ENCODE assay signal across 9 cellular contexts in the genomic region with DNA sequence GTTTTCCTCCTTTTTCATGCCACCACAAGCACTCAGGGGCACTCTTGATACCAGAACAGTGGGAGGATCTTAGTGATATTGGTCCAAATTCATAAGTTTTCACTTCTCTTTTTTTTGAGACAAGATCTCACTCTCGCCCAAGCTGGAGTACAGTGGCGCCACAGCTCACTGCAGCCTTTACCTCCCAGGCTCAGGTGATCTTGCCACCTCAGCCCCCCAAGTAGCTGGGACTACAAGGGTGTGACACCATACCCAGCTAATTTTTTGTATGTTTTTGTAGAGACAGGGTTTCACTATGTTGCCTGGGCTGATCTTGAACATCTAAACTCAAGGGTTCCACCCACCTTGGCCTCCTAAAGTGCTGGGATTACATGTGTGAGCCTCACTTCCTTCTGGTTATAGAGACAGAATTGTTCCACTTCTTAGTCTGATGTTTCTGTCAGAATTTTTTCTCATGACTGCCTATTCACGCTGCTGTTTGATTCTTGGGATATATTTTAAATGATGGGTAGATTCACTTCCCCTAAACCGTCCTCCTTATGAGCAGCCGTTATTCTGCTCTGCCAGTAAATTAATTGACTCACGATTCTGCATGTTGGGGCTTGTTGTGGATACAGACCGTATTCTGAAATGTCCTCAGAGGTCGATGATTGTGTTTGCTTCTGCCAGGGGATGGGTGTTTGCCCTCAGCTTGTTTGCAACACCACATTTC. TPM values are rescaled to one million over a fixed set of nuclear protein-coding genes. Genes with fewer than 3 reads are reported as not detected.
A peak's percentile ranks its signal among the peaks of the same experiment; 100 is the strongest.
DNase-seq lines count a peak whose midpoint lies in the region; ATAC-seq, FAIRE-seq and TF ChIP-seq lines count a peak whose summit lies in the region.
"Had no signal": no experiment of that assay in that cellular context is flagged by ENCODE, and none has a peak within 500 bp of the region (broad histone marks: within the 10 kb centered on the region; RNA-seq: fewer than 3 reads in every experiment).

No MANE protein-coding gene starts in this region.

- H3K36me3 ChIP-seq in brain microvascular endothelial cell (replicated peaks), result peaks cover 2% of the 10 kb centered on the region
- H3K36me3 ChIP-seq in adrenal gland (replicated peaks in 1 of 2), result peaks cover 0 to 11% of the 10 kb centered on the region in 2 donors
- H3K36me3 ChIP-seq in PC-9 (ENCODE audit: low read depth), result peaks cover 48% of the 10 kb centered on the region

- ATAC-seq in GM21526 (IDR thresholded peaks at IDR 0.05; ENCODE audit: low FRiP score, unreplicated experiment) (peak; percentile 86), HG03442 (IDR thresholded peaks at IDR 0.05; ENCODE audit: unreplicated experiment) (peak; percentile 66)

- H3K27ac ChIP-seq in brain microvascular endothelial cell (peak overlapping the region; percentile 90), adrenal gland (no peak overlapping the region), PC-9 (no peak overlapping the region)

- in situ Hi-C loops in brain microvascular endothelial cell (cut with HindIII; ENCODE audit: low pct_ligation_motif_present, low sequenced_read_pairs), result no loop called here

- intact Hi-C loops in adrenal gland (cut with DNase I), result no loop called here
- intact Hi-C loops in PC-9 (cut with micrococcal nuclease; ENCODE audit: unreplicated experiment), result no loop called here

- no peak overlapping the region for H3K4me3 ChIP-seq in brain microvascular endothelial cell (ENCODE audit: low read depth, low read length)
- H3K4me3 ChIP-seq in adrenal gland, result no peak overlapping the region
- H3K4me3 ChIP-seq in PC-9, result no peak overlapping the region

- CTCF ChIA-PET in PC-9 (lab: Charles Lee), result no interaction called here

- no peaks in the 10 kb centered on the region for H4K20me1 ChIP-seq in PC-9 (ENCODE audit: insufficient read depth)

- TF ChIP-seq CTCF in brain microvascular endothelial cell (IDR thresholded peaks at IDR 0.05; ENCODE audit: low read depth, low read length, missing control alignments) (no peak), adrenal gland (IDR thresholded peaks at IDR 0.05) (no peak), PC-9 (conservative IDR thresholded peaks at IDR 0.05) (no peak)

- H3K79me2 ChIP-seq in PC-9 (ENCODE audit: low read depth), result peaks cover 31% of the 10 kb centered on the region

- H3K4me2 ChIP-seq in PC-9, result no peak overlapping the region

- FAIRE-seq in GM12891 (lab: Jason Lieb, UNC), result peak; percentile 86

- no peaks in the 10 kb centered on the region for H3K9me3 ChIP-seq in adrenal gland (replicated peaks in 1 of 3)
- peaks cover 5% of the 10 kb centered on the region for H3K9me3 ChIP-seq in PC-9 (ENCODE audit: insufficient read depth, low read depth)

- no peaks in the 10 kb centered on the region for H3K9me2 ChIP-seq in PC-9 (ENCODE audit: insufficient read depth)

- WGBS in adrenal gland, 4 donors, result 80 to 90% (median 85%) methylated on average over 8 of the region's 8 CpGs

- H2AFZ ChIP-seq in PC-9, result no peak overlapping the region

- DNase-seq in GM12891 (ENCODE audit: insufficient read length, low spot score) (no peak), brain microvascular endothelial cell (no peak), adrenal gland (no peak), PC-9 (no peak), SK-N-DZ (ENCODE audit: low spot score) (no peak)
- DNase-seq in activated effector memory CD4-positive, alpha-beta T cell treated with anti-CD3 and anti-CD28 coated beads, Interleukin-2, amount 50 U/mL, for 16 hours, result no peak
- DNase-seq: NCI-H526 treated with DMSO at 0.1 percent for 48 hours had no signal

- no TSS peak for BruUV-seq in PC-9 (replicated peaks; lab: Mats Ljungman, UMichigan)

- POLR2A ChIA-PET in PC-9 (lab: Charles Lee; ENCODE audit: unreplicated experiment), result no interaction called here

- no peak for TF ChIP-seq POLR2A in GM12891 (IDR thresholded peaks at IDR 0.05; ENCODE audit: low read depth, low read length)
- no peak for TF ChIP-seq POLR2A in adrenal gland (IDR thresholded peaks at IDR 0.05)

- H3K27me3 ChIP-seq in brain microvascular endothelial cell (replicated peaks) (no peaks in the 10 kb centered on the region), adrenal gland (no peaks in the 10 kb centered on the region), PC-9 (ENCODE audit: insufficient read depth, low read depth) (no peaks in the 10 kb centered on the region)

- H3K4me1 ChIP-seq in adrenal gland (replicated peaks in 1 of 2), result peaks cover 0 to 25% of the 10 kb centered on the region in 2 donors
- H3K4me1 ChIP-seq in PC-9 (replicated peaks; ENCODE audit: insufficient read depth), result peaks cover 36% of the 10 kb centered on the region

- H3F3A ChIP-seq in PC-9 (ENCODE audit: insufficient read depth, low read depth), result peaks cover 42% of the 10 kb centered on the region

TF ChIP-seq in GM12891, 5 proteins besides CTCF, POLR2A, EP300 and RAD21:
- TF ChIP-seq SPI1 (IDR thresholded peaks at IDR 0.05; ENCODE audit: low read depth, low read length) (peak; percentile 98), POLR2AphosphoS5 (IDR thresholded peaks at IDR 0.05; ENCODE audit: low read depth, low read length) (no peak)
TF ChIP-seq in GM12891: peak in this region for 1.

RNA-seq across cellular contexts. Expression of a gene that starts 30.8 kb away (rescaled TPM):
- polyA plus RNA-seq in GM12891 (2012; ENCODE audit: low read depth, missing spikeins), result 6.9 TPM
- total RNA-seq in adrenal gland (10 to 100 TPM; 10.4 to 38.2 (median 23.5) TPM), PC-9 (2021) (44.1 and 46.1 TPM in 2 replicates)
- 10 to 100 TPM in 1 of 3 donors, 1 to 10 TPM in 2; 6.4 to 21.6 (median 7.1) TPM for polyA plus RNA-seq in adrenal gland
- polyA plus RNA-seq in SK-N-DZ (2014; cell fraction: cytosol; rRNA removed), result 14.9 and 20.7 TPM in 2 replicates
- polyA plus RNA-seq in SK-N-DZ (2014; cell fraction: nucleus; rRNA removed), result 6.3 and 6.9 TPM in 2 replicates
